ENCODE assay signal across 28 cellular contexts in the genomic region with DNA sequence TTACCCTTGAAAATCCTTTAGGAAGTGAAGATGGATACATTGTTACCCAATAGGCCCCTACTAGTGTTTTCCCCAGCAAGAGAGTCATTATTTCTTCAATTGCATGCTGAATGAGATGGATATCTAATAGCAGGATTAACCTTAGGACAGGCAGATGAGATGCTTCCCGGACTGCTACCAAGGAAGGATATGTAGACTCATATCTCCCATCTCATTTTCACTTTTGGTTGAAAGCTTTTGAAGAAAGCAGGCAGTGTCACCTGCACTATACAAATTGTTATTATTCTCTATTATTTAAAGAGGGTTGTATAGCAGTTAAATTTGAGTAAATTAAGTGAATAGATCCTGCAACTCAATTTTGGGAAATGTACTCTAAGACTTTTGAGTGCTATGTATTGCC.
"Had no signal": no experiment of that assay in that cellular context is flagged by ENCODE, and none has a peak within 500 bp of the region (broad histone marks: within the 10 kb centered on the region; RNA-seq: fewer than 3 reads in every experiment).

No MANE protein-coding gene starts in this region.

- FAIRE-seq: urothelium cell line had no signal

- H3K27me3 ChIP-seq: stomach, suprapubic skin, testis, thyroid gland, tibial artery, tibial nerve, transverse colon, upper lobe of left lung, upper lobe of right lung, uterus, vagina had no signal

- H3K9me3 Mint-ChIP-seq: stimulated activated effector memory CD8-positive, alpha-beta T cell treated with anti-CD3 and anti-CD28 coated beads, Interleukin-12 subunit alpha, Interleukin-12 subunit beta, amount 100 ng/mL, for 72 hours; stimulated activated memory B cell treated with anti-CD40 and anti-IgM and Interleukin-4, amounts not matched to agents 10 μg/mL and 1 μg/mL and 100 μg/mL, for 72 hours; stimulated activated naive B cell treated with anti-CD40 and anti-IgM and Interleukin-4, amounts not matched to agents 10 μg/mL and 1 μg/mL and 100 μg/mL, for 72 hours; stimulated activated naive CD8-positive, alpha-beta T cell treated with anti-CD3 and anti-CD28 coated beads, Interleukin-15, amount 100 ng/mL, for 72 hours; stimulated activated naive CD8-positive, alpha-beta T cell treated with anti-CD3 and anti-CD28 coated beads, Interleukin-15, Interleukin-2, amounts not matched to agents 100 ng/mL and 50 ng/mL, for 24 hours had no signal

- DNase-seq: stimulated activated CD4-positive, alpha-beta T cell treated with anti-CD3 and anti-CD28 coated beads, Interleukin-2, amount 100 ng/mL, for 48 hours; stimulated activated CD4-positive, alpha-beta T cell treated with anti-CD3 and anti-CD28 coated beads, Interleukin-4, amount 100 ng/mL, for 1 hour; stimulated activated CD4-positive, alpha-beta T cell treated with anti-CD3 and anti-CD28 coated beads, Interleukin-4, amount 100 ng/mL, for 24 hours; stimulated activated CD4-positive, alpha-beta T cell treated with anti-CD3 and anti-CD28 coated beads, Interleukin-4, amount 100 ng/mL, for 4 hours; stimulated activated CD8-positive, alpha-beta memory T cell treated with anti-CD3 and anti-CD28 coated beads, Interleukin-4, amount 100 ng/mL, for 48 hours; stimulated activated naive B cell treated with anti-CD40 and anti-IgM and Interleukin-4, amounts not matched to agents 10 μg/mL and 1 μg/mL and 100 μg/mL, for 72 hours; stimulated activated naive CD4-positive, alpha-beta T cell treated with Interleukin-2 at 50 U/mL for 16 hours; stimulated activated naive CD8-positive, alpha-beta T cell treated with anti-CD3 and anti-CD28 coated beads, Interleukin-15, amount 100 ng/mL, for 72 hours; stimulated activated naive CD8-positive, alpha-beta T cell treated with anti-CD3 and anti-CD28 coated beads, Interleukin-15, Interleukin-2, amounts not matched to agents 100 U/mL and 50 U/mL, for 24 hours; stomach; substantia nigra; testis; thyroid gland; tibial artery; transverse colon; trophoblast cell; upper lobe of left lung; upper lobe of right lung; uterus had no signal

- H3K4me1 Mint-ChIP-seq: stimulated activated effector memory CD8-positive, alpha-beta T cell treated with anti-CD3 and anti-CD28 coated beads, Interleukin-12 subunit alpha, Interleukin-12 subunit beta, amount 100 ng/mL, for 72 hours; stimulated activated memory B cell treated with anti-CD40 and anti-IgM and Interleukin-4, amounts not matched to agents 10 μg/mL and 1 μg/mL and 100 μg/mL, for 72 hours; stimulated activated naive B cell treated with anti-CD40 and anti-IgM and Interleukin-4, amounts not matched to agents 10 μg/mL and 1 μg/mL and 100 μg/mL, for 72 hours; stimulated activated naive CD8-positive, alpha-beta T cell treated with anti-CD3 and anti-CD28 coated beads, Interleukin-15, amount 100 ng/mL, for 72 hours had no signal

- H3K4me3 Mint-ChIP-seq: stimulated activated effector memory CD8-positive, alpha-beta T cell treated with anti-CD3 and anti-CD28 coated beads, Interleukin-12 subunit alpha, Interleukin-12 subunit beta, amount 100 ng/mL, for 72 hours; stimulated activated memory B cell treated with anti-CD40 and anti-IgM and Interleukin-4, amounts not matched to agents 10 μg/mL and 1 μg/mL and 100 μg/mL, for 72 hours; stimulated activated naive B cell treated with anti-CD40 and anti-IgM and Interleukin-4, amounts not matched to agents 10 μg/mL and 1 μg/mL and 100 μg/mL, for 72 hours; stimulated activated naive CD8-positive, alpha-beta T cell treated with anti-CD3 and anti-CD28 coated beads, Interleukin-15, amount 100 ng/mL, for 72 hours; stimulated activated naive CD8-positive, alpha-beta T cell treated with anti-CD3 and anti-CD28 coated beads, Interleukin-15, Interleukin-2, amounts not matched to agents 100 ng/mL and 50 ng/mL, for 24 hours; type B pancreatic cell had no signal

- H3K27ac ChIP-seq: stomach, suprapubic skin, testis, thoracic aorta, thyroid gland, tibial artery, tibial nerve, transverse colon, upper lobe of left lung, upper lobe of right lung, uterus, vagina had no signal

- H3K9me3 ChIP-seq: stomach, suprapubic skin, testis, thoracic aorta, thyroid gland, transverse colon, upper lobe of left lung, upper lobe of right lung, uterus, vagina had no signal

- H3K4me3 ChIP-seq: stomach, suprapubic skin, testis, thoracic aorta, thyroid gland, tibial artery, tibial nerve, transverse colon, upper lobe of left lung, upper lobe of right lung, uterus, vagina had no signal

- H3K27me3 Mint-ChIP-seq: stimulated activated memory B cell treated with anti-CD40 and anti-IgM and Interleukin-4, amounts not matched to agents 10 μg/mL and 1 μg/mL and 100 μg/mL, for 72 hours; stimulated activated naive CD8-positive, alpha-beta T cell treated with anti-CD3 and anti-CD28 coated beads, Interleukin-15, amount 100 ng/mL, for 72 hours; stimulated activated naive CD8-positive, alpha-beta T cell treated with anti-CD3 and anti-CD28 coated beads, Interleukin-15, Interleukin-2, amounts not matched to agents 100 ng/mL and 50 ng/mL, for 24 hours; type B pancreatic cell had no signal

- H3K36me3 ChIP-seq: stomach, suprapubic skin, thoracic aorta, thyroid gland, tibial artery, tibial nerve, transverse colon, upper lobe of left lung, upper lobe of right lung, uterus, vagina had no signal

- ATAC-seq: stimulated activated effector memory CD8-positive, alpha-beta T cell treated with anti-CD3 and anti-CD28 coated beads, Interleukin-12 subunit alpha, Interleukin-12 subunit beta, amount 100 ng/mL, for 72 hours; stimulated activated memory B cell treated with anti-CD40 and anti-IgM and Interleukin-4, amounts not matched to agents 10 μg/mL and 1 μg/mL and 100 μg/mL, for 72 hours; stimulated activated naive B cell treated with anti-CD40 and anti-IgM and Interleukin-4, amounts not matched to agents 10 μg/mL and 1 μg/mL and 100 μg/mL, for 72 hours; stimulated activated naive CD8-positive, alpha-beta T cell treated with anti-CD3 and anti-CD28 coated beads, Interleukin-15, amount 100 ng/mL, for 72 hours; stimulated activated naive CD8-positive, alpha-beta T cell treated with anti-CD3 and anti-CD28 coated beads, Interleukin-15, Interleukin-2, amounts not matched to agents 100 U/mL and 50 U/mL, for 24 hours; upper lobe of right lung had no signal

- H3K4me1 ChIP-seq: stomach, suprapubic skin, testis, thyroid gland, tibial artery, tibial nerve, upper lobe of right lung, uterus, vagina had no signal

- H3K36me3 Mint-ChIP-seq: stimulated activated effector memory CD8-positive, alpha-beta T cell treated with anti-CD3 and anti-CD28 coated beads, Interleukin-12 subunit alpha, Interleukin-12 subunit beta, amount 100 ng/mL, for 72 hours; stimulated activated memory B cell treated with anti-CD40 and anti-IgM and Interleukin-4, amounts not matched to agents 10 μg/mL and 1 μg/mL and 100 μg/mL, for 72 hours; stimulated activated naive B cell treated with anti-CD40 and anti-IgM and Interleukin-4, amounts not matched to agents 10 μg/mL and 1 μg/mL and 100 μg/mL, for 72 hours; type B pancreatic cell had no signal

- H3K27ac Mint-ChIP-seq: stimulated activated effector memory CD8-positive, alpha-beta T cell treated with anti-CD3 and anti-CD28 coated beads, Interleukin-12 subunit alpha, Interleukin-12 subunit beta, amount 100 ng/mL, for 72 hours; stimulated activated memory B cell treated with anti-CD40 and anti-IgM and Interleukin-4, amounts not matched to agents 10 μg/mL and 1 μg/mL and 100 μg/mL, for 72 hours; stimulated activated naive B cell treated with anti-CD40 and anti-IgM and Interleukin-4, amounts not matched to agents 10 μg/mL and 1 μg/mL and 100 μg/mL, for 72 hours; stimulated activated naive CD8-positive, alpha-beta T cell treated with anti-CD3 and anti-CD28 coated beads, Interleukin-15, amount 100 ng/mL, for 72 hours; stimulated activated naive CD8-positive, alpha-beta T cell treated with anti-CD3 and anti-CD28 coated beads, Interleukin-15, Interleukin-2, amounts not matched to agents 100 ng/mL and 50 ng/mL, for 24 hours; type B pancreatic cell had no signal
